1 cellular context compared by ENCODE assay signal in genomic region chr7:139127648-139128047, GRCh38.
A peak's percentile ranks its signal among the peaks of the same experiment; 100 is the strongest.
TF ChIP-seq lines count a peak whose summit lies in the region.

No MANE protein-coding gene starts in this region.

TF ChIP-seq in HEK293, 187 proteins besides CTCF, POLR2A, EP300 and RAD21 (continued from another document):
- TF ChIP-seq REST (tag by site-specific recombination; IDR thresholded peaks at IDR 0.05) (no peak), ZFP69B (tag by site-specific recombination; IDR thresholded peaks at IDR 0.05) (no peak), ZNF664 (tag by site-specific recombination; IDR thresholded peaks at IDR 0.05) (no peak), ZNF692 (tag by site-specific recombination; IDR thresholded peaks at IDR 0.05) (peak; percentile 52; the same call in 1 of the 2 replicates), ZNF426 (tag by site-specific recombination; IDR thresholded peaks at IDR 0.05) (no peak)
